ENCODE assay signal across 1 cellular context in the genomic region with DNA sequence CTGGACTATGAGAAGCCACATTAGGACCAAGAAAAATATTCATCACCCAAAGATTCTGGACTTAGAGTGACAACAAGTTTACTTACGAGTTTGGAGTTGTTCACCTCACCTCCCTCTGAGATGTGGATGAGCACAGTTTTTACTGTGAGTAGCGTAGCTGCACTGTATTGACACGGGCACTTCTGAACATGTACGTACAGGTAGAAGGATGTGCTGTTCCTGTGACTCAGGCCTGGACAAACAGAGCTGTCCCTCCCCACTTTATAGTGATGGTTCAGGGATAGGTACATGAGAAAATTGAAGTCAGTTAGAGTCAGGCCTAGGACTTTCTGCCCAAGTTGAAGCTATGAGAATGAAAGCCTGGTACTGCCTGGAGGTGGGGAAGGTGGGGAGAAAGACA.
TF ChIP-seq lines count a peak whose summit lies in the region.

No MANE protein-coding gene starts in this region.

TF ChIP-seq in HepG2, 621 proteins besides CTCF, POLR2A, EP300 and RAD21:
- TF ChIP-seq SMYD3 (CRISPR knock-in tag; IDR thresholded peaks at IDR 0.05) (no peak), ZKSCAN1 (IDR thresholded peaks at IDR 0.05; ENCODE audit: low read length) (no peak), GABPB1 (CRISPR knock-in tag; IDR thresholded peaks at IDR 0.05) (no peak), AKAP8 (CRISPR knock-in tag; IDR thresholded peaks at IDR 0.05) (no peak), RFXAP (CRISPR knock-in tag; IDR thresholded peaks at IDR 0.05; ENCODE audit: borderline replicate concordance) (no peak), MLLT10 (CRISPR knock-in tag; IDR thresholded peaks at IDR 0.05) (no peak), MAFF (IDR thresholded peaks at IDR 0.05; ENCODE audit: low read depth, low read length) (no peak), ZFP36L1 (CRISPR knock-in tag; IDR thresholded peaks at IDR 0.05) (no peak), MTF2 (CRISPR knock-in tag; IDR thresholded peaks at IDR 0.05; ENCODE audit: borderline replicate concordance) (no peak), PAF1 (CRISPR knock-in tag; IDR thresholded peaks at IDR 0.05) (no peak)
TF ChIP-seq in HepG2: peak in this region for 0.
